18 cellular contexts compared by ENCODE assay signal in the genomic region with DNA sequence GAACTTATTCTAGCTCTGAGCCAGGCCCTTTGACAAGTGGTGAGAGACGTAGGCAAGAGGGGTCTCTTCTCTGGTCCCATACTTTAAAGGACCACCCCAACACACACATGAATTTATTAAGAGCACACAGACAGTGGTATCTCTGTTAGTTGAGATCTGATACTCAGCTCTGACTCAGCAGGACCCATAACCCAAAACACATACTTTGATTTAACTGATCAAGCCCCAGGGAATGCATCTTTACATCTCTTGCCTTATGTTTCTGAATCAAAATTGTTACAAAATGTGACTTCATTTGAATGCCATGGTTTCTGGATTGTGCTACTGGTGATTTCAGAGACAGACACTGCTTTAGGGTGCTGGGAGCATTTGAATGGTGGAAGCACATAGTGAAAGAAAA. TPM values are rescaled to one million over a fixed set of nuclear protein-coding genes. Genes with fewer than 3 reads are reported as not detected.
DNase-seq lines count a peak whose midpoint lies in the region; ATAC-seq, FAIRE-seq and TF ChIP-seq lines count a peak whose summit lies in the region.
"Had no signal": no experiment of that assay in that cellular context is flagged by ENCODE, and none has a peak within 500 bp of the region (broad histone marks: within the 10 kb centered on the region; RNA-seq: fewer than 3 reads in every experiment).

No MANE protein-coding gene starts in this region.

- no peak for TF ChIP-seq CTCF in AG04450 (IDR thresholded peaks at IDR 0.05; ENCODE audit: low read depth, low read length)
- no peak for TF ChIP-seq CTCF in astrocyte of the spinal cord (IDR thresholded peaks at IDR 0.05; ENCODE audit: low read depth, low read length)

- in situ Hi-C loops in astrocyte of the spinal cord (cut with HindIII; ENCODE audit: low sequenced_read_pairs), result no loop called here

- no peak for DNase-seq in AG04450 (ENCODE audit: low read depth, low spot score)
- no peak for DNase-seq in H54 (ENCODE audit: insufficient read length, low spot score)
- peak; percentile 30 for DNase-seq in astrocyte of the spinal cord (ENCODE audit: low read depth, low spot score)
- peak; percentile 32 for DNase-seq in foreskin melanocyte
- no peak for DNase-seq in activated naive CD4-positive, alpha-beta T cell treated with anti-CD3 and anti-CD28 coated beads, Interleukin-2, amount 50 U/mL, for 16 hours
- no peak for DNase-seq in cardiac septum (ENCODE audit: low spot score)
- DNase-seq: CD4-positive, alpha-beta T cell; DND-41; H9; NCI-H146; NCI-H2081 treated with DMSO at 0.1 percent for 48 hours; NCI-H226; NCI-H526 treated with DMSO at 0.1 percent for 48 hours; NK-92 treated with Interleukin-12 subunit alpha and Interleukin-12 subunit beta, amount 100 ng/mL, for 24 hours had no signal

- no peak for ATAC-seq in HG02759 (IDR thresholded peaks at IDR 0.05; ENCODE audit: unreplicated experiment)
- no peak for ATAC-seq in GM18858 (IDR thresholded peaks at IDR 0.05; ENCODE audit: unreplicated experiment)
- ATAC-seq: K562 had no signal

- no peak overlapping the region for H3K4me3 ChIP-seq in AG04450 (ENCODE audit: low read depth, low read length)
- H3K4me3 ChIP-seq in astrocyte of the spinal cord (ENCODE audit: low read depth, low read length), result no peak overlapping the region
- H3K4me3 ChIP-seq: K562 had no signal

- FAIRE-seq in H54 (lab: Jason Lieb, UNC), result peak; percentile 70
- FAIRE-seq: A204.1, K562 had no signal

- intact Hi-C loops in cardiac septum (cut with DNase I), result no loop called here

- no peak for TF ChIP-seq POLR2A in H54 (IDR thresholded peaks at IDR 0.05; ENCODE audit: low read depth, low read length)

- H3K9me3 ChIP-seq in AG04450 (ENCODE audit: control insufficient read depth, insufficient read depth, low read length), result no peaks in the 10 kb centered on the region

- CTCF ChIA-PET in AG04450 (lab: Charles Lee), result interaction anchor here (1.3 to 1.5 kb wide), 2 partner anchors 9 to 107 kb away, joined by 4 read pairs; no protein-coding TSS in a partner anchor

- peak overlapping the region; percentile 59 for H3K27ac ChIP-seq in AG04450 (ENCODE audit: low read depth, low read length)

- POLR2A ChIA-PET in AG04450 (lab: Yijun Ruan, JAX), result interaction anchor here (1.3 kb wide), 1 partner anchor 17 kb away, joined by 4 read pairs; no protein-coding TSS in a partner anchor

- no peaks in the 10 kb centered on the region for H3K27me3 ChIP-seq in AG04450 (ENCODE audit: control insufficient read depth, insufficient read depth, low read length)

RNA-seq across cellular contexts. Expression of gene MAMDC2, which starts 39.3 kb away (rescaled TPM):
- 8.9 and 10.4 TPM in 2 replicates for polyA plus RNA-seq in AG04450 (2011; rRNA removed)
- polyA minus RNA-seq in AG04450 (2011; rRNA and poly(A)+ RNA removed), result 7.4 and 7.7 TPM in 2 replicates
- 3.6 TPM for total RNA-seq in cardiac septum
- total RNA-seq: K562 had no signal

Comparison
In these comparisons a context has a peak if more than half of its experiments do, and no peak if none do; other contexts are left out.
1. DNase-seq: peak in astrocyte of the spinal cord (single experiment) and foreskin melanocyte (single experiment); none in AG04450 (single experiment), H54 (single experiment), activated naive CD4-positive, alpha-beta T cell treated with anti-CD3 and anti-CD28 coated beads, Interleukin-2, amount 50 U/mL, for 16 hours (single experiment) and cardiac septum (single experiment).